9 cellular contexts compared by ENCODE assay signal in the genomic region with DNA sequence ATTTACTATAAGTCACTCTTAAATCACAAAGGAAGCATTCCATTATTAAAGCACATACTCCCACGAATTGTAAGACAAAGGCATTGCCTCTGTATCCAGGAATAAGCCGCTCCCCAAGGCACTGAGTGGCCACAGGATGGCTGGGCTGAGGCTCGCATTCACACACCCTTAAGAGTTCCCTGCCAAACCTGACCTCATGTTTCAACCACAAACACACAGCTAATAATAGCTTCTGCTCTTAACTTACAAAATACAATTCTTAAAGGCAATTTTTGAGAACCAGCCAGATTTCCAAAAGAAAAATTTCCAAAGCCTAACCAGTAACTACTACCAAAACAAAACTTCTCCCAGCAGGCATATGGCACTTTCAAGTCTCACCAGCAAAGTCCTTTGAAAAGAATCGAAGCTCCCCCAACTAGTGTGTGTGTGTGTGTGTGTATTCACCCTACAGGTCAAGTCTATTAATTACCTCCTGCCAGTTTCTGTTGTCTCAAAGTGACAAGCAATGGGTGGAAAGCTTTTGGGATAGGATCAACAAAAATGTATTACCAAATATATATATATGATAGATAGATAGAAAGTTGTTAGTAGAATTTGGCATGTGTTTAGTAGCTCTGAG. TPM values are rescaled to one million over a fixed set of nuclear protein-coding genes. Genes with fewer than 3 reads are reported as not detected.
DNase-seq lines count a peak whose midpoint lies in the region; ATAC-seq and TF ChIP-seq lines count a peak whose summit lies in the region.
"Had no signal": no experiment of that assay in that cellular context is flagged by ENCODE, and none has a peak within 500 bp of the region (broad histone marks: within the 10 kb centered on the region; RNA-seq: fewer than 3 reads in every experiment).

No MANE protein-coding gene starts in this region.

- H3K9me3 ChIP-seq in skeletal muscle tissue (ENCODE audit: control insufficient read depth in 3 of 3, low read length in 3 of 3) (no peaks in the 10 kb centered on the region), neural progenitor cell (ENCODE audit: low read depth) (peaks cover 8% of the 10 kb centered on the region)

- H3K4me3 Mint-ChIP-seq in neural progenitor cell, result no peak overlapping the region

- peak; percentile 91 for ATAC-seq in GM18909 (IDR thresholded peaks at IDR 0.05; ENCODE audit: poor library complexity, unreplicated experiment)
- peak; percentile 88 for ATAC-seq in HG03159 (IDR thresholded peaks at IDR 0.05; ENCODE audit: unreplicated experiment)

- H3K27ac ChIP-seq in epithelial cell of prostate (no peak overlapping the region), skeletal muscle tissue (ENCODE audit: low read depth, low read length) (peak overlapping the region; percentile 69), neural progenitor cell (no peak overlapping the region)

- no peaks in the 10 kb centered on the region for H3K79me2 ChIP-seq in neural progenitor cell (ENCODE audit: low read depth)

- no peaks in the 10 kb centered on the region for H3F3A ChIP-seq in neural progenitor cell (ENCODE audit: low read depth)

- no peak for TF ChIP-seq CTCF in neural progenitor cell (IDR thresholded peaks at IDR 0.05)

- DNase-seq in epithelial cell of prostate (ENCODE audit: low read depth, low spot score) (peak; percentile 1), superior temporal gyrus (ENCODE audit: extremely low spot score) (no peak), NCI-H1694 (lab: John Stamatoyannopoulos, UW) (no peak), neural progenitor cell (ENCODE audit: low spot score) (no peak), pons (ENCODE audit: low spot score) (no peak)
- DNase-seq: activated gamma-delta T cell had no signal

- no peaks in the 10 kb centered on the region for H3K27me3 Mint-ChIP-seq in neural progenitor cell (ENCODE audit: insufficient read depth, low read depth)

- H3K4me3 ChIP-seq in skeletal muscle tissue (ENCODE audit: low read length in 3 of 3) (no peak overlapping the region), neural progenitor cell (no peak overlapping the region)

- no peak overlapping the region for H3K27ac Mint-ChIP-seq in neural progenitor cell

- peaks cover 6 to 12% (median 8%) of the 10 kb centered on the region in 3 donors for H3K4me1 ChIP-seq in skeletal muscle tissue (ENCODE audit: control insufficient read depth in 3 of 3, insufficient read depth in 3 of 3, low read length in 3 of 3)
- no peaks in the 10 kb centered on the region for H3K4me1 ChIP-seq in neural progenitor cell

- no peaks in the 10 kb centered on the region for H3K36me3 Mint-ChIP-seq in neural progenitor cell

- H2AFZ ChIP-seq in neural progenitor cell (replicated peaks), result no peak overlapping the region

- no peak overlapping the region for H3K4me2 ChIP-seq in neural progenitor cell

- peaks cover 9% of the 10 kb centered on the region for H3K9me3 Mint-ChIP-seq in neural progenitor cell

- no peaks in the 10 kb centered on the region for H3K4me1 Mint-ChIP-seq in neural progenitor cell

- H3K9ac ChIP-seq in skeletal muscle tissue (ENCODE audit: low read depth in 1 of 3, low read length in 3 of 3), result peak overlapping the region in 1 of 3 donors; percentile 20
- no peak overlapping the region for H3K9ac ChIP-seq in neural progenitor cell

- H3K36me3 ChIP-seq in skeletal muscle tissue (ENCODE audit: control insufficient read depth in 3 of 3, insufficient read depth in 3 of 3, low read length in 3 of 3) (no peaks in the 10 kb centered on the region), neural progenitor cell (no peaks in the 10 kb centered on the region)

- H3K27me3 ChIP-seq in skeletal muscle tissue (ENCODE audit: control insufficient read depth in 3 of 3, insufficient read depth in 3 of 3, low read length in 3 of 3), result no peaks in the 10 kb centered on the region
- H3K27me3 ChIP-seq in neural progenitor cell, result no peaks in the 10 kb centered on the region

- H4K20me1 ChIP-seq in neural progenitor cell (ENCODE audit: low read depth), result no peaks in the 10 kb centered on the region

RNA-seq across cellular contexts. Expression of a gene that starts 36.0 kb away (rescaled TPM):
- total RNA-seq in skeletal muscle tissue (8.4 TPM), neural progenitor cell (ENCODE audit: low replicate concordance) (1.1 and 1.2 TPM in 2 replicates)
